In genomic region chr2:46042207-46042637, GRCh38 we compare ENCODE assay signal across 1 cellular context.
TF ChIP-seq lines count a peak whose summit lies in the region.

No MANE protein-coding gene starts in this region.

TF ChIP-seq in A549, 52 proteins besides CTCF, POLR2A, EP300 and RAD21 (continued from another document):
- TF ChIP-seq RNF2 (IDR thresholded peaks at IDR 0.05; ENCODE audit: borderline replicate concordance, low read depth), result no peak
- no peak for TF ChIP-seq MYC (IDR thresholded peaks at IDR 0.05; ENCODE audit: borderline replicate concordance, low read length)
- no peak for TF ChIP-seq BHLHE40 (IDR thresholded peaks at IDR 0.05; ENCODE audit: low read depth, low read length)
- no peak for TF ChIP-seq CHD2 (IDR thresholded peaks at IDR 0.05; ENCODE audit: low read length, partially characterized antibody)
- TF ChIP-seq HOXB5 (CRISPR knock-in tag; IDR thresholded peaks at IDR 0.05), result no peak
- TF ChIP-seq, protein P1, sequence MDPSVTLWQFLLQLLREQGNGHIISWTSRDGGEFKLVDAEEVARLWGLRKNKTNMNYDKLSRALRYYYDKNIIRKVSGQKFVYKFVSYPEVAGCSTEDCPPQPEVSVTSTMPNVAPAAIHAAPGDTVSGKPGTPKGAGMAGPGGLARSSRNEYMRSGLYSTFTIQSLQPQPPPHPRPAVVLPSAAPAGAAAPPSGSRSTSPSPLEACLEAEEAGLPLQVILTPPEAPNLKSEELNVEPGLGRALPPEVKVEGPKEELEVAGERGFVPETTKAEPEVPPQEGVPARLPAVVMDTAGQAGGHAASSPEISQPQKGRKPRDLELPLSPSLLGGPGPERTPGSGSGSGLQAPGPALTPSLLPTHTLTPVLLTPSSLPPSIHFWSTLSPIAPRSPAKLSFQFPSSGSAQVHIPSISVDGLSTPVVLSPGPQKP (IDR thresholded peaks at IDR 0.05; ENCODE audit: low read depth, low read length), result no peak
- TF ChIP-seq, protein P2, sequence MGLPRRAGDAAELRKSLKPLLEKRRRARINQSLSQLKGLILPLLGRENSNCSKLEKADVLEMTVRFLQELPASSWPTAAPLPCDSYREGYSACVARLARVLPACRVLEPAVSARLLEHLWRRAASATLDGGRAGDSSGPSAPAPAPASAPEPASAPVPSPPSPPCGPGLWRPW (IDR thresholded peaks at IDR 0.05), result no peak
- TF ChIP-seq E2F6 (IDR thresholded peaks at IDR 0.05; ENCODE audit: borderline replicate concordance, low read depth), result no peak
TF ChIP-seq in A549: peak in this region for 0.
